Comparison of ENCODE assay signal across 8 cellular contexts in the genomic region with DNA sequence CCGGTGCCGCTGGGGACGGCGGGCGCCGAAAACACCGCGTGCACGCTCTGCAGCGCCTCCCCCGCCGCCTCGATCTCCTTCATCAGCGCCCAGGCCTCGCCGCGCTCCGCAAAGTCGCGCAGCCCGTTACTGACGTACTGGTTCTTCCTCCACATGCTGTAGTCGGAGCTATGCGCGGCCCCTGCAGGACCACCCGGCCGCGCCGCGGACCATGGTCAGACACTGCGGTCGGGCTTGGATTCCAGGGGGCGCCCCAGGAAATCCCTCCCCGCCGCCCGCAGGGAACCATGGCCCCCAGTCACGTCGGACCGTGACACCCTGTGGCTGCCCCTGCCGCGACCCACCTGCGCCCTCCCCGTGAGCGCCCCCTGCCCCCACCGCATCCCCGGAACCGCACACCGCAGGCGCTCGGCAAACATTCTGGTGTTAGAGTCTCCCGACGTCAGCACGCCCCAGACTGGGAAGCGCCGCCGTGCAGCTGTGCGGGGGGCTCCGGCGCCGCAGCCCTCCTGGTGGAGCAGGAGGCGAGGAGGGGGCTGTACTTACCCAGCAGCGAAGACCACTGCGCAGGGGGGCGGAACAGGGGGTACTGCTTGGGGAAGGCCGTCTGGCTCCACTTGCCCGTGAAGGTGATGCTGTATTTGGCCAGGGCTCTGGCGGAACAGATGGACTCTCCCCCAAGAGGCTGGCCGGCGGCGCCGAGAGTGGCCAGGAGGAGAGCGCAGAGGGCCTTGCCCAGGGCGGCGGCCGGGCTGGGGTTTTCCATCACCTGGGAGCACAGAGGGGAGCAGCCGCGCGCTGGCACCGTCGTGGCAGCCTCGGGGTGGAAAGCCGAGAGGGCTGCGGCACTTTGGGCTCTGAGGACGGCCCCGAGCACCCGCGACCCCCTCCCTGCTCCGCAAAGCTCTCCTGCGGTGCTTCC. TPM values are rescaled to one million over a fixed set of nuclear protein-coding genes. Genes with fewer than 3 reads are reported as not detected.
DNase-seq lines count a peak whose midpoint lies in the region; ATAC-seq and TF ChIP-seq lines count a peak whose summit lies in the region.

No MANE protein-coding gene starts in this region.

- intact Hi-C loops in prostate gland (cut with DNase I) = loop anchor here (5.0 kb wide), 1 partner anchor 41 kb away; no protein-coding TSS in a partner anchor
- intact Hi-C loops in OCI-LY7 (cut with micrococcal nuclease; ENCODE audit: unreplicated experiment) = no loop called here

- no peaks in the 10 kb centered on the region for H3K9me2 ChIP-seq in OCI-LY7 (ENCODE audit: insufficient read depth, low read length)

- BruUV-seq in OCI-LY7 (replicated peaks; lab: Mats Ljungman, UMichigan) = no TSS peak

- H3K36me3 ChIP-seq in H7 (replicated peaks; ENCODE audit: control insufficient read depth, insufficient read depth, low read length) = no peaks in the 10 kb centered on the region
- no peaks in the 10 kb centered on the region for H3K36me3 ChIP-seq in gastroesophageal sphincter
- H3K36me3 ChIP-seq in prostate gland = no peaks in the 10 kb centered on the region
- no peaks in the 10 kb centered on the region for H3K36me3 ChIP-seq in OCI-LY7 (ENCODE audit: insufficient read depth, low read length)

- no peak overlapping the region for H3K4me2 ChIP-seq in OCI-LY7 (ENCODE audit: low read length)

- no peak overlapping the region for H2AFZ ChIP-seq in OCI-LY7 (ENCODE audit: low read length)

- no peaks in the 10 kb centered on the region for H3K79me2 ChIP-seq in OCI-LY7 (ENCODE audit: insufficient read depth, low read depth, low read length)

- ATAC-seq in gastroesophageal sphincter = no peak

- peak; percentile 86 for DNase-seq in H7
- DNase-seq in activated T-cell treated with anti-CD3 and anti-CD28 coated beads for 4 hours = peak; percentile 33
- no peak for DNase-seq in prostate gland (ENCODE audit: low spot score)
- DNase-seq in NCI-H2196 treated with DMSO at 0.1 percent for 48 hours (lab: John Stamatoyannopoulos, UW; ENCODE audit: unreplicated experiment) = no peak
- no peak for DNase-seq in OCI-LY7 (ENCODE audit: low spot score)
- no peak for DNase-seq in hippocampal formation (lab: John Stamatoyannopoulos, UW)
- no peak for DNase-seq in LoVo (ENCODE audit: low spot score)

- H3K4me3 ChIP-seq in H7 (ENCODE audit: insufficient read depth, low read depth, low read length) = peak overlapping the region; percentile 32
- peak overlapping the region; percentile 24 to 54 for H3K4me3 ChIP-seq in gastroesophageal sphincter
- H3K4me3 ChIP-seq in prostate gland = peak overlapping the region; percentile 35 to 42
- no peak overlapping the region for H3K4me3 ChIP-seq in OCI-LY7 (ENCODE audit: low read depth, low read length, poor library complexity, severe bottlenecking)

- H3K9me3 ChIP-seq in gastroesophageal sphincter (no peaks in the 10 kb centered on the region), prostate gland (no peaks in the 10 kb centered on the region), OCI-LY7 (ENCODE audit: low read length) (no peaks in the 10 kb centered on the region)

- H3K27ac ChIP-seq in gastroesophageal sphincter (peak overlapping the region in 3 of 4 donors; percentile 67 to 81 (median 71)), prostate gland (peak overlapping the region; percentile 47 to 68), OCI-LY7 (ENCODE audit: low read depth, low read length, poor library complexity, severe bottlenecking) (no peak overlapping the region)

- peaks cover 62% of the 10 kb centered on the region for H3K27me3 ChIP-seq in H7 (ENCODE audit: control insufficient read depth, insufficient read depth, low read length)
- peaks cover 49% of the 10 kb centered on the region for H3K27me3 ChIP-seq in gastroesophageal sphincter
- H3K27me3 ChIP-seq in prostate gland (replicated peaks; ENCODE audit: insufficient read depth) = no peaks in the 10 kb centered on the region

- H3K4me1 ChIP-seq in gastroesophageal sphincter (peaks cover 0 to 67% (median 26%) of the 10 kb centered on the region in 3 donors), prostate gland (replicated peaks) (peaks cover 3% of the 10 kb centered on the region), OCI-LY7 (ENCODE audit: insufficient read depth, low read length, poor library complexity, severe bottlenecking) (peaks cover 16% of the 10 kb centered on the region)

- no peak for TF ChIP-seq EP300 in gastroesophageal sphincter (IDR thresholded peaks at IDR 0.05)

- TF ChIP-seq POLR2A in gastroesophageal sphincter (IDR thresholded peaks at IDR 0.05) (no peak), prostate gland (IDR thresholded peaks at IDR 0.05) (no peak)

- CTCF ChIA-PET in OCI-LY7 (lab: Charles Lee; ENCODE audit: unreplicated experiment) = no interaction called here

- TF ChIP-seq CTCF in gastroesophageal sphincter (IDR thresholded peaks at IDR 0.05) (peak in 1 of 4 experiments; percentile 15), prostate gland (IDR thresholded peaks at IDR 0.05) (no peak), OCI-LY7 (conservative IDR thresholded peaks at IDR 0.05; ENCODE audit: low read length) (no peak)

- WGBS in gastroesophageal sphincter (ENCODE audit: low coverage in 1 of 2), 2 donors = 0% methylated on average over 8 of the region's 89 CpGs; no CpG with 5 or more reads in 1 of the 2 donors
- WGBS in prostate gland = 5% methylated on average over 89 of the region's 89 CpGs

- POLR2A ChIA-PET in OCI-LY7 (lab: Charles Lee) = no interaction called here

- no peaks in the 10 kb centered on the region for H4K20me1 ChIP-seq in OCI-LY7 (ENCODE audit: insufficient read depth, low read length)

RNA-seq across cellular contexts. Expression of gene SPON2, which starts 0.8 kb away (rescaled TPM):
- total RNA-seq in H7 (2014; rRNA removed; shearing (Covaris generic)) = 0.62 and 2.5 TPM in 2 replicates
- total RNA-seq in gastroesophageal sphincter = 10 to 100 TPM; 16.3 to 72.5 (median 55.0) TPM
- 100 to 1,000 TPM; 107 to 134 TPM for total RNA-seq in prostate gland
- 4.7 and 8.4 TPM in 2 replicates for total RNA-seq in OCI-LY7 (2014; rRNA removed; shearing (Covaris generic))
- 33.3 and 35.3 TPM in 2 replicates for total RNA-seq in OCI-LY7 (2022)

RNA-seq across cellular contexts. Expression of gene RNF212, which starts 58.2 kb away (rescaled TPM):
- 28.0 and 59.8 TPM in 2 replicates for total RNA-seq in H7 (2014; rRNA removed; shearing (Covaris generic))
- total RNA-seq in gastroesophageal sphincter = 1 to 10 TPM; 1.5 to 6.9 (median 4.6) TPM
- 10 to 100 TPM in 1 of 2 donors, 1 to 10 TPM in 1; 7.1 to 15.3 TPM for total RNA-seq in prostate gland
- total RNA-seq in OCI-LY7 (2014; rRNA removed; shearing (Covaris generic)) = not detected in 2 replicates
- not detected in 2 replicates for total RNA-seq in OCI-LY7 (2022)

Comparison
In these comparisons a context has a peak if more than half of its experiments do, and no peak if none do; other contexts are left out.
1. DNase-seq: peak in H7 (single experiment) and activated T-cell treated with anti-CD3 and anti-CD28 coated beads for 4 hours (single experiment); none in prostate gland (single experiment), NCI-H2196 treated with DMSO at 0.1 percent for 48 hours (single experiment), OCI-LY7 (single experiment), hippocampal formation (0 of 2) and LoVo (single experiment).